23 cellular contexts compared by ENCODE assay signal in genomic region chr14:39138450-39138849, GRCh38.
"Had no signal": no experiment of that assay in that cellular context is flagged by ENCODE, and none has a peak within 500 bp of the region (broad histone marks: within the 10 kb centered on the region; RNA-seq: fewer than 3 reads in every experiment).

No MANE protein-coding gene starts in this region.

- H3K4me1 Mint-ChIP-seq: activated naive CD8-positive, alpha-beta T cell treated with anti-CD3 and anti-CD28 coated beads, Interleukin-2, amount 10 ng/mL, durations not matched to agents 7 days and 5 days; nephron progenitor cell had no signal

- DNase-seq: activated CD4-positive, alpha-beta T cell treated with anti-CD3 and anti-CD28 coated beads, Interleukin-2, amount 50 U/mL, for 4 hours; activated naive CD4-positive, alpha-beta T cell; activated naive CD8-positive, alpha-beta T cell treated with anti-CD3 and anti-CD28 coated beads, Interleukin-2, amount 10 ng/mL, durations not matched to agents 7 days and 5 days; activated T-cell treated with anti-CD3 and anti-CD28 coated beads for 4 hours; aorta; brain microvascular endothelial cell; central memory CD4-positive, alpha-beta T cell; foreskin fibroblast; heart right ventricle; left colon; mucosa of descending colon; nephron progenitor cell; pancreas; psoas muscle; stimulated activated CD4-positive, alpha-beta T cell treated with anti-CD3 and anti-CD28 coated beads, Interleukin-4, amount 100 ng/mL, for 24 hours; stimulated activated naive CD8-positive, alpha-beta T cell treated with anti-CD3 and anti-CD28 coated beads, Interleukin-15, Interleukin-2, amounts not matched to agents 100 U/mL and 50 U/mL, for 24 hours; T-cell; T-helper 9 cell; upper lobe of left lung had no signal

- H3K4me3 Mint-ChIP-seq: activated naive CD8-positive, alpha-beta T cell treated with anti-CD3 and anti-CD28 coated beads, Interleukin-2, amount 10 ng/mL, durations not matched to agents 7 days and 5 days; memory B cell; nephron progenitor cell; T-cell; WTC11 had no signal

- H3K27me3 Mint-ChIP-seq: activated naive CD8-positive, alpha-beta T cell treated with anti-CD3 and anti-CD28 coated beads, Interleukin-2, amount 10 ng/mL, durations not matched to agents 7 days and 5 days; memory B cell; T-cell had no signal

- H3K27ac Mint-ChIP-seq: activated naive CD8-positive, alpha-beta T cell treated with anti-CD3 and anti-CD28 coated beads, Interleukin-2, amount 10 ng/mL, durations not matched to agents 7 days and 5 days; memory B cell; T-cell; WTC11 had no signal

- ATAC-seq: heart right ventricle; left colon; mucosa of descending colon; pancreas; psoas muscle; SK-N-SH treated with all-trans-retinoic acid at 6 μM for 48 hours; stimulated activated naive CD8-positive, alpha-beta T cell treated with anti-CD3 and anti-CD28 coated beads, Interleukin-15, Interleukin-2, amounts not matched to agents 100 U/mL and 50 U/mL, for 24 hours; T-cell; WTC11 had no signal

- H3K4me3 ChIP-seq: heart right ventricle, mucosa of descending colon, pancreas, psoas muscle, right atrium auricular region, upper lobe of left lung had no signal
